In genomic region chr3:126291537-126291936, GRCh38 we compare ENCODE assay signal across 28 cellular contexts.
"Had no signal": no experiment of that assay in that cellular context is flagged by ENCODE, and none has a peak within 500 bp of the region (broad histone marks: within the 10 kb centered on the region; RNA-seq: fewer than 3 reads in every experiment).

No MANE protein-coding gene starts in this region.

- H3K36me3 Mint-ChIP-seq: immature natural killer cell, T-cell had no signal

- H3K4me1 Mint-ChIP-seq: immature natural killer cell, T-cell had no signal

- H3K27me3 ChIP-seq: breast epithelium, gastrocnemius medialis, pancreas, sigmoid colon, tibial artery had no signal

- H3K4me3 ChIP-seq: breast epithelium, gastrocnemius medialis, left ventricle myocardium inferior, lung, mucosa of descending colon, pancreas, prostate gland, sigmoid colon, suprapubic skin, tibial artery, upper lobe of right lung had no signal

- H3K9me3 Mint-ChIP-seq: activated naive CD4-positive, alpha-beta T cell treated with anti-CD3 and anti-CD28 coated beads, Interleukin-2, amount 50 U/mL, for 72 hours; activated T-cell treated with anti-CD3 and anti-CD28 coated beads, Interleukin-2, amount 50 U/mL, for 72 hours; dendritic cell treated with granulocyte-macrophage colony-stimulating factor and Interleukin-4, amounts not matched to agents 40 ng/mL and 50 ng/mL, for 4 days; immature natural killer cell; nephron progenitor cell; T-cell had no signal

- H3K27ac Mint-ChIP-seq: activated naive CD4-positive, alpha-beta T cell treated with anti-CD3 and anti-CD28 coated beads, Interleukin-2, amount 50 U/mL, for 72 hours; activated T-cell treated with anti-CD3 and anti-CD28 coated beads, Interleukin-2, amount 50 U/mL, for 72 hours; dendritic cell treated with granulocyte-macrophage colony-stimulating factor and Interleukin-4, amounts not matched to agents 40 ng/mL and 50 ng/mL, for 4 days; immature natural killer cell; nephron progenitor cell; T-cell had no signal

- H3K36me3 ChIP-seq: breast epithelium, gastrocnemius medialis, left ventricle myocardium inferior, pancreas, prostate gland, sigmoid colon, suprapubic skin, tibial artery, upper lobe of right lung had no signal

- H3K4me3 Mint-ChIP-seq: activated T-cell treated with anti-CD3 and anti-CD28 coated beads, Interleukin-2, amount 50 U/mL, for 72 hours; dendritic cell treated with granulocyte-macrophage colony-stimulating factor and Interleukin-4, amounts not matched to agents 40 ng/mL and 50 ng/mL, for 4 days; immature natural killer cell; nephron progenitor cell; T-cell had no signal

- ATAC-seq: activated naive CD4-positive, alpha-beta T cell treated with anti-CD3 and anti-CD28 coated beads, Interleukin-2, amount 50 U/mL, for 72 hours; activated T-cell treated with anti-CD3 and anti-CD28 coated beads, Interleukin-2, amount 50 U/mL, for 72 hours; gastrocnemius medialis; mucosa of descending colon; pancreas; T-cell; upper lobe of right lung had no signal

- H3K9me3 ChIP-seq: breast epithelium, gastrocnemius medialis, left ventricle myocardium inferior, mucosa of descending colon, pancreas, prostate gland, sigmoid colon, suprapubic skin, tibial artery, upper lobe of right lung had no signal

- H3K27ac ChIP-seq: breast epithelium, epithelial cell of prostate, gastrocnemius medialis, left ventricle myocardium inferior, pancreas, prostate gland, sigmoid colon, suprapubic skin, tibial artery, upper lobe of right lung had no signal

- H3K4me1 ChIP-seq: prostate gland had no signal

- DNase-seq: activated CD4-positive, alpha-beta T cell treated with anti-CD3 and anti-CD28 coated beads for 4 hours; activated CD4-positive, alpha-beta T cell treated with anti-CD3 and anti-CD28 coated beads, Interleukin-2, amount 50 U/mL, for 4 hours; activated naive CD4-positive, alpha-beta T cell; activated T-cell treated with anti-CD3 and anti-CD28 coated beads for 4 hours; activated T-cell treated with anti-CD3 and anti-CD28 coated beads, Interleukin-2, amount 50 U/mL, for 72 hours; central memory CD4-positive, alpha-beta T cell; gastrocnemius medialis; hippocampal formation; immature natural killer cell; left ventricle myocardium inferior; mucosa of descending colon; nephron progenitor cell; retina; sigmoid colon; small intestine; stimulated activated CD4-positive, alpha-beta T cell treated with anti-CD3 and anti-CD28 coated beads, Interleukin-1b, Interleukin-23, amount 100 ng/mL, for 48 hours; stimulated activated naive CD4-positive, alpha-beta T cell; T-cell; tibial artery; upper lobe of right lung had no signal
